ENCODE assay signal across 2 cellular contexts in the genomic region with DNA sequence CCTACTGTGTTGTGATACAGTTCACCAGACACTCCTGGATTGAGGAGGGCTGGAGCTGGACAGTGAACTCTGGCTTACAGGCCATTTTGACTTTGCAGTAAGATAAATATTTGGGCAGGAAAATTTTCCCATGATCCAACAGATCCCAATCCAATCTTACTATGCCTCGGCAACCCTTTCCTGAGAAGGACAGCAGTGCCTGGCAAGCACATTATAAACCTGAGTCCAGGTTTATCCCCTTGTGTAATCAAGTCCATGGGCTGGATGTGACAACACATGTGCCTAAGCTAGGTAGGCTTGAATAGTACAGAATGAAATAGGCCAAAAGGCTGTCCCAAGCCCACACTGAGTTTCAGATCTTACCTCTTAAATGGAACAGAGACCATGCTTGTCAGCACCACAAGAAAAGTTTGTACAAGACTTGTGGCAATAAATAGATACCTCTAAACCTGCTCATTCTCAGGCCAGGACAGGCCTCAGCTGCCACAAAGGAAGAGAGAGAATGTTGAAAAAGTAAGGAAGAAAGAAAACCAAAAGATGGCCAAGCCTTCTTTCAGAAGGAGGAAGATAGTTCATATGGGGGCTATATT.
TF ChIP-seq lines count a peak whose summit lies in the region.

No MANE protein-coding gene starts in this region.

TF ChIP-seq in liver, 16 proteins besides CTCF, POLR2A, EP300 and RAD21:
- no peak for TF ChIP-seq NR2F2 (IDR thresholded peaks at IDR 0.05)
- TF ChIP-seq, protein P1, sequence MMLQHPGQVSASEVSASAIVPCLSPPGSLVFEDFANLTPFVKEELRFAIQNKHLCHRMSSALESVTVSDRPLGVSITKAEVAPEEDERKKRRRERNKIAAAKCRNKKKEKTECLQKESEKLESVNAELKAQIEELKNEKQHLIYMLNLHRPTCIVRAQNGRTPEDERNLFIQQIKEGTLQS (IDR thresholded peaks at IDR 0.05), result peak; percentile 22
- TF ChIP-seq GABPA (IDR thresholded peaks at IDR 0.05 in 1 of 2, conservative IDR thresholded peaks at IDR 0.05 in 1 of 2), result no peak
- no peak for TF ChIP-seq EGR1 (IDR thresholded peaks at IDR 0.05; ENCODE audit: low read depth in 2 of 2)
- peak; percentile 64 to 74 for TF ChIP-seq RXRA (IDR thresholded peaks at IDR 0.05)
- TF ChIP-seq, protein P2, sequence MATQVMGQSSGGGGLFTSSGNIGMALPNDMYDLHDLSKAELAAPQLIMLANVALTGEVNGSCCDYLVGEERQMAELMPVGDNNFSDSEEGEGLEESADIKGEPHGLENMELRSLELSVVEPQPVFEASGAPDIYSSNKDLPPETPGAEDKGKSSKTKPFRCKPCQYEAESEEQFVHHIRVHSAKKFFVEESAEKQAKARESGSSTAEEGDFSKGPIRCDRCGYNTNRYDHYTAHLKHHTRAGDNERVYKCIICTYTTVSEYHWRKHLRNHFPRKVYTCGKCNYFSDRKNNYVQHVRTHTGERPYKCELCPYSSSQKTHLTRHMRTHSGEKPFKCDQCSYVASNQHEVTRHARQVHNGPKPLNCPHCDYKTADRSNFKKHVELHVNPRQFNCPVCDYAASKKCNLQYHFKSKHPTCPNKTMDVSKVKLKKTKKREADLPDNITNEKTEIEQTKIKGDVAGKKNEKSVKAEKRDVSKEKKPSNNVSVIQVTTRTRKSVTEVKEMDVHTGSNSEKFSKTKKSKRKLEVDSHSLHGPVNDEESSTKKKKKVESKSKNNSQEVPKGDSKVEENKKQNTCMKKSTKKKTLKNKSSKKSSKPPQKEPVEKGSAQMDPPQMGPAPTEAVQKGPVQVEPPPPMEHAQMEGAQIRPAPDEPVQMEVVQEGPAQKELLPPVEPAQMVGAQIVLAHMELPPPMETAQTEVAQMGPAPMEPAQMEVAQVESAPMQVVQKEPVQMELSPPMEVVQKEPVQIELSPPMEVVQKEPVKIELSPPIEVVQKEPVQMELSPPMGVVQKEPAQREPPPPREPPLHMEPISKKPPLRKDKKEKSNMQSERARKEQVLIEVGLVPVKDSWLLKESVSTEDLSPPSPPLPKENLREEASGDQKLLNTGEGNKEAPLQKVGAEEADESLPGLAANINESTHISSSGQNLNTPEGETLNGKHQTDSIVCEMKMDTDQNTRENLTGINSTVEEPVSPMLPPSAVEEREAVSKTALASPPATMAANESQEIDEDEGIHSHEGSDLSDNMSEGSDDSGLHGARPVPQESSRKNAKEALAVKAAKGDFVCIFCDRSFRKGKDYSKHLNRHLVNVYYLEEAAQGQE (IDR thresholded peaks at IDR 0.05), result peak; percentile 26
- TF ChIP-seq, protein P3, sequence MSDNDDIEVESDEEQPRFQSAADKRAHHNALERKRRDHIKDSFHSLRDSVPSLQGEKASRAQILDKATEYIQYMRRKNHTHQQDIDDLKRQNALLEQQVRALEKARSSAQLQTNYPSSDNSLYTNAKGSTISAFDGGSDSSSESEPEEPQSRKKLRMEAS (IDR thresholded peaks at IDR 0.05), result peak; percentile 46
- peak; percentile 58 to 79 for TF ChIP-seq HNF4A (conservative IDR thresholded peaks at IDR 0.05)
- TF ChIP-seq YY1 (IDR thresholded peaks at IDR 0.05), result peak; percentile 40
- TF ChIP-seq HNF4G (IDR thresholded peaks at IDR 0.05), result no peak
- no peak for TF ChIP-seq FOXA1 (IDR thresholded peaks at IDR 0.05)
- TF ChIP-seq TAF1 (conservative IDR thresholded peaks at IDR 0.05), result no peak
- TF ChIP-seq, protein P4, sequence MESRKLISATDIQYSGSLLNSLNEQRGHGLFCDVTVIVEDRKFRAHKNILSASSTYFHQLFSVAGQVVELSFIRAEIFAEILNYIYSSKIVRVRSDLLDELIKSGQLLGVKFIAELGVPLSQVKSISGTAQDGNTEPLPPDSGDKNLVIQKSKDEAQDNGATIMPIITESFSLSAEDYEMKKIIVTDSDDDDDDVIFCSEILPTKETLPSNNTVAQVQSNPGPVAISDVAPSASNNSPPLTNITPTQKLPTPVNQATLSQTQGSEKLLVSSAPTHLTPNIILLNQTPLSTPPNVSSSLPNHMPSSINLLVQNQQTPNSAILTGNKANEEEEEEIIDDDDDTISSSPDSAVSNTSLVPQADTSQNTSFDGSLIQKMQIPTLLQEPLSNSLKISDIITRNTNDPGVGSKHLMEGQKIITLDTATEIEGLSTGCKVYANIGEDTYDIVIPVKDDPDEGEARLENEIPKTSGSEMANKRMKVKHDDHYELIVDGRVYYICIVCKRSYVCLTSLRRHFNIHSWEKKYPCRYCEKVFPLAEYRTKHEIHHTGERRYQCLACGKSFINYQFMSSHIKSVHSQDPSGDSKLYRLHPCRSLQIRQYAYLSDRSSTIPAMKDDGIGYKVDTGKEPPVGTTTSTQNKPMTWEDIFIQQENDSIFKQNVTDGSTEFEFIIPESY (IDR thresholded peaks at IDR 0.05), result no peak
- TF ChIP-seq SP1 (IDR thresholded peaks at IDR 0.05), result peak; percentile 86
- TF ChIP-seq FOXA2 (IDR thresholded peaks at IDR 0.05), result no peak
- TF ChIP-seq JUND (IDR thresholded peaks at IDR 0.05), result peak; percentile 13 to 53

TF ChIP-seq in HepG2, 621 proteins besides CTCF, POLR2A, EP300 and RAD21:
- no peak for TF ChIP-seq ZFP36 (IDR thresholded peaks at IDR 0.05; ENCODE audit: borderline replicate concordance, low read depth, low read length, partially characterized antibody)
- no peak for TF ChIP-seq FOXM1 (CRISPR knock-in tag; IDR thresholded peaks at IDR 0.05)
- TF ChIP-seq, protein P5, sequence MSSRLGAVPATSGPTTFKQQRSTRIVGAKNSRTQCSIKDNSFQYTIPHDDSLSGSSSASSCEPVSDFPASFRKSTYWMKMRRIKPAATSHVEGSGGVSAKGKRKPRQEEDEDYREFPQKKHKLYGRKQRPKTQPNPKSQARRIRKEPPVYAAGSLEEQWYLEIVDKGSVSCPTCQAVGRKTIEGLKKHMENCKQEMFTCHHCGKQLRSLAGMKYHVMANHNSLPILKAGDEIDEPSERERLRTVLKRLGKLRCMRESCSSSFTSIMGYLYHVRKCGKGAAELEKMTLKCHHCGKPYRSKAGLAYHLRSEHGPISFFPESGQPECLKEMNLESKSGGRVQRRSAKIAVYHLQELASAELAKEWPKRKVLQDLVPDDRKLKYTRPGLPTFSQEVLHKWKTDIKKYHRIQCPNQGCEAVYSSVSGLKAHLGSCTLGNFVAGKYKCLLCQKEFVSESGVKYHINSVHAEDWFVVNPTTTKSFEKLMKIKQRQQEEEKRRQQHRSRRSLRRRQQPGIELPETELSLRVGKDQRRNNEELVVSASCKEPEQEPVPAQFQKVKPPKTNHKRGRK (CRISPR knock-in tag; IDR thresholded peaks at IDR 0.05), result no peak
- TF ChIP-seq NR3C1 (CRISPR knock-in tag; IDR thresholded peaks at IDR 0.05), result no peak
- TF ChIP-seq CBX5 (CRISPR knock-in tag; IDR thresholded peaks at IDR 0.05; ENCODE audit: borderline replicate concordance), result no peak
- no peak for TF ChIP-seq ZNF562 (CRISPR knock-in tag; IDR thresholded peaks at IDR 0.05; ENCODE audit: borderline replicate concordance)
- no peak for TF ChIP-seq ZMAT3 (CRISPR knock-in tag; conservative IDR thresholded peaks at IDR 0.05)
